Comparison of ENCODE assay signal across 8 cellular contexts in the genomic region with DNA sequence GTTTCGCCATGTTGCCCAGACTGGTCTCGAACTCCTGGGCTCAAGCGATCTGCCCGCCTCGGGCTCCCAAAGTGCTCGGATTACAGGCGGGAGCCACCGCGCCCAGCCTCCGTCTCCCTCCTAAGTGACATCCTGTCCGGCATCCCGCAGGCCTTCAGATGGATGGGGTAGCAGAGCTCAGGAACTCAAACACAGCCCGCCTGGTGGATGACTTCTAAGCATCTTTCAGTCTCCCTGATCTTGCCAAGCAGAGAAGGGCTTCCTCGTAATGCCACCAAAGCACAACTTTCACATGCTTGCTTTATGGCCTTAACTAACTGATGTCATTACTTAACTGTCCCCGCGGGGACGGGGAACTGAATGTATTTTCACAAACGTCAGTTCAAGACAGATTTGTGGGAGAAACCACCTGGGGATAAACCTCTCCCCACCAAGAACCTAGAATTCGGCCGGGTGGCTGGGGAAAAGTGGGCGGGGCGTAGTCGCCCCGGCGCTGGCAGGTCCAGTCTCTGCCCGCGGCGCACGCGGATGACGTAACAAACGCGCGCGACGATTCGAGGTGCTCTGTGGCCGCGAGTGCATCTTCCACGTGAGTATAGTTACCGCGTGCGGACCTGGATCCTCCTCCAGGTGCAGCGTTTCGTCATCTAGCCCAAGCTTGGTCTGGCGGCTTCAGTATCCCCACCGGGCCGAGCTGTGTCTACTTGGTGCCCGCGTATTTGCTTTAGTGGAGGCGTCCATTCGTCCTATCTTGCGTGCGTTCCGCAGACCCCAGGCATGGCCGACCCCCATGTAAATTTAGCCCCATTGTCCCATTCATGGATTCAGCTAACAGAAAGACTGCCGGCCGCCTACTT. TPM values are rescaled to one million over a fixed set of nuclear protein-coding genes. Genes with fewer than 3 reads are reported as not detected.
DNase-seq lines count a peak whose midpoint lies in the region; ATAC-seq and TF ChIP-seq lines count a peak whose summit lies in the region.

A gene with protein sequence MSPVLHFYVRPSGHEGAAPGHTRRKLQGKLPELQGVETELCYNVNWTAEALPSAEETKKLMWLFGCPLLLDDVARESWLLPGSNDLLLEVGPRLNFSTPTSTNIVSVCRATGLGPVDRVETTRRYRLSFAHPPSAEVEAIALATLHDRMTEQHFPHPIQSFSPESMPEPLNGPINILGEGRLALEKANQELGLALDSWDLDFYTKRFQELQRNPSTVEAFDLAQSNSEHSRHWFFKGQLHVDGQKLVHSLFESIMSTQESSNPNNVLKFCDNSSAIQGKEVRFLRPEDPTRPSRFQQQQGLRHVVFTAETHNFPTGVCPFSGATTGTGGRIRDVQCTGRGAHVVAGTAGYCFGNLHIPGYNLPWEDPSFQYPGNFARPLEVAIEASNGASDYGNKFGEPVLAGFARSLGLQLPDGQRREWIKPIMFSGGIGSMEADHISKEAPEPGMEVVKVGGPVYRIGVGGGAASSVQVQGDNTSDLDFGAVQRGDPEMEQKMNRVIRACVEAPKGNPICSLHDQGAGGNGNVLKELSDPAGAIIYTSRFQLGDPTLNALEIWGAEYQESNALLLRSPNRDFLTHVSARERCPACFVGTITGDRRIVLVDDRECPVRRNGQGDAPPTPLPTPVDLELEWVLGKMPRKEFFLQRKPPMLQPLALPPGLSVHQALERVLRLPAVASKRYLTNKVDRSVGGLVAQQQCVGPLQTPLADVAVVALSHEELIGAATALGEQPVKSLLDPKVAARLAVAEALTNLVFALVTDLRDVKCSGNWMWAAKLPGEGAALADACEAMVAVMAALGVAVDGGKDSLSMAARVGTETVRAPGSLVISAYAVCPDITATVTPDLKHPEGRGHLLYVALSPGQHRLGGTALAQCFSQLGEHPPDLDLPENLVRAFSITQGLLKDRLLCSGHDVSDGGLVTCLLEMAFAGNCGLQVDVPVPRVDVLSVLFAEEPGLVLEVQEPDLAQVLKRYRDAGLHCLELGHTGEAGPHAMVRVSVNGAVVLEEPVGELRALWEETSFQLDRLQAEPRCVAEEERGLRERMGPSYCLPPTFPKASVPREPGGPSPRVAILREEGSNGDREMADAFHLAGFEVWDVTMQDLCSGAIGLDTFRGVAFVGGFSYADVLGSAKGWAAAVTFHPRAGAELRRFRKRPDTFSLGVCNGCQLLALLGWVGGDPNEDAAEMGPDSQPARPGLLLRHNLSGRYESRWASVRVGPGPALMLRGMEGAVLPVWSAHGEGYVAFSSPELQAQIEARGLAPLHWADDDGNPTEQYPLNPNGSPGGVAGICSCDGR (N-terminal part only) (plus strand): TSS at position 539 of the 857 bp plus-strand sequence. CDS start 4,649 bp downstream, outside the sequence.

- peak; percentile 44 for ATAC-seq in GM19025 (IDR thresholded peaks at IDR 0.05; ENCODE audit: low read depth, unreplicated experiment)
- ATAC-seq in HG03469 (IDR thresholded peaks at IDR 0.05; ENCODE audit: unreplicated experiment) = peak; percentile 39
- ATAC-seq in left lobe of liver = peak; percentile 76

- peak within 1 kb of the TSS; percentile 98 for H3K4me3 ChIP-seq in AG10803 (ENCODE audit: low read length)

- DNase-seq in AG10803 (ENCODE audit: low read depth) (peak; percentile 89), NCI-H69 (lab: John Stamatoyannopoulos, UW) (peak; percentile 93), dedifferentiated amniotic fluid mesenchymal stem cell (ENCODE audit: extremely low spot score) (peak; percentile 92), left lobe of liver (ENCODE audit: low spot score) (peak; percentile 97)
- DNase-seq in activated CD4-positive, alpha-beta T cell treated with anti-CD3 and anti-CD28 coated beads, Interleukin-2, amount 50 U/mL, for 1 hour = peak; percentile 95
- peak; percentile 97 for DNase-seq in stimulated activated CD4-positive, alpha-beta T cell treated with anti-CD3 and anti-CD28 coated beads, Interleukin-1b, Interleukin-23, amount 100 ng/mL, for 48 hours

- 0 out of 2 replicates have a peak, but pooled peaks have one; percentile 9 for TF ChIP-seq CTCF in AG10803 (conservative IDR thresholded peaks at IDR 0.05; ENCODE audit: low read length)

RNA-seq across cellular contexts. Expression of the gene that starts here (rescaled TPM):
- total RNA-seq in left lobe of liver = 18.9 TPM

Comparison
In these comparisons a context has a peak if more than half of its experiments do, and no peak if none do; other contexts are left out.
1. Peak in every context shown above with its lines: DNase-seq, ATAC-seq and H3K4me3 ChIP-seq.